In the genomic region with DNA sequence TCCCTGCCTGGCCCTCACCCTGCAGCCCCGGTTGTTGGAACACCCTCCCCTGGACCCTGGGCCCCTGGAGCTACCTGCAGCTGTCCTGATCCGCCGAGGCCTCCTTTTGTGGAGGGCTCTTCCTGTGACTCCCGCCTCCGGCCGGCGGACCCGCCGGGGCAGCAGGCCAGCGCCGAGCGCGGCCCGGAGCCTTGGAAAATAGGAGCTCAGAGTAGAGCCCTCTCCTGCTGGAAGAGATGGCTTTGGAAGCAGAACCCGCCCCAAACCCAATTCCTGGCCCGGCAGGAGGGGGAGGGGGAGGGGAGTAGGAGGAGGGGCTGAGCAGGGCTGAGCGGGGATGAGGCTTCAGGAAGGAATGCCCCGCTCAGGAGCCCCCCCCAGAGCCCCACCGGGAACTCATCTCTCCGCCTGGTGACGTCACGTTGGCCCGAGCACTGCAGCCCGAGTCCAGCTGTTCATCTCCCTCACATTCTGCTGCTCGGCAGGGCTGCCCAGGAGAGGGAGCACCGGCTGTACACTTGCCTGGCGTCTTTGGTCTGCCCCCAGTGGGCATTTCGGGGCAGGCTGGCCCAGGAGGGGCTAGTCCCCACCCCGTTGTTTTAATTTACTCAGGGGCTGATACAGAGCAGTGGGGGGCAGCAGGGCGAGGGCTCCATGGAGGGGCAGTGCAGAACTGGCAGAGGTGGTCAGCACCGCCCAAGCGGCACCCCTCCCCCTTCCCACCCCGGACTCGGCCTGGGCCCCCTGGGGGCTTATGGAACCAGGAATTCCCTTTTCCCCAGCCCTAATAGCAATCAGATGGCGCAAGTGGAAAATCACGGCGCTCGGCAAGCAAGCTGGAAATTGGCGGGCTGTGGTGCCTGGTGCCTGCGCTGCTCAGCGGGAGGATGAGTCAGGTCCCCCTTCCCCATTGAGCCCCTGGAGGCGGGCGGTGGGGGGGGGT, we compare ENCODE assay signal across 9 cellular contexts. TPM values are rescaled to one million over a fixed set of nuclear protein-coding genes. Genes with fewer than 3 reads are reported as not detected.
DNase-seq lines count a peak whose midpoint lies in the region; ATAC-seq, FAIRE-seq and TF ChIP-seq lines count a peak whose summit lies in the region.
"Had no signal": no experiment of that assay in that cellular context is flagged by ENCODE, and none has a peak within 500 bp of the region (broad histone marks: within the 10 kb centered on the region; RNA-seq: fewer than 3 reads in every experiment).

A gene with protein sequence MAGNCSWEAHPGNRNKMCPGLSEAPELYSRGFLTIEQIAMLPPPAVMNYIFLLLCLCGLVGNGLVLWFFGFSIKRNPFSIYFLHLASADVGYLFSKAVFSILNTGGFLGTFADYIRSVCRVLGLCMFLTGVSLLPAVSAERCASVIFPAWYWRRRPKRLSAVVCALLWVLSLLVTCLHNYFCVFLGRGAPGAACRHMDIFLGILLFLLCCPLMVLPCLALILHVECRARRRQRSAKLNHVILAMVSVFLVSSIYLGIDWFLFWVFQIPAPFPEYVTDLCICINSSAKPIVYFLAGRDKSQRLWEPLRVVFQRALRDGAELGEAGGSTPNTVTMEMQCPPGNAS (minus strand): TSS at position 238 of the 943 bp plus-strand sequence. CDS start 3,345 bp downstream, outside the sequence.

- FAIRE-seq in GM12878 (lab: Jason Lieb, UNC) = no peak

- WGBS in GM12878 (ENCODE audit: insufficient coverage, insufficient replicate concordance, low lambda C conversion rate, missing lambda C conversion rate) = 15% methylated on average over 29 of the region's 43 CpGs
- 7 to 10% (median 8%) methylated on average over 26 to 43 of the region's 43 CpGs for WGBS in spleen, 5 donors

- no peaks in the 10 kb centered on the region for H3K79me2 ChIP-seq in GM12878 (ENCODE audit: control insufficient read depth, insufficient read depth, low read length)

- RAD21 ChIA-PET in GM12878 (lab: Charles Lee; ENCODE audit: unreplicated experiment) = no interaction called here

- no peaks in the 10 kb centered on the region for H3K9me3 ChIP-seq in GM12878 (replicated peaks; ENCODE audit: control insufficient read depth, insufficient read depth, low read length)
- no peaks in the 10 kb centered on the region for H3K9me3 ChIP-seq in spleen

- intact Hi-C loops in GM12878 (cut with micrococcal nuclease; ENCODE audit: unreplicated experiment) (no loop called here), spleen (cut with DNase I; ENCODE audit: low total_unique reads) (no loop called here)

- CTCF ChIA-PET in GM12878 (lab: Yijun Ruan, JAX) = interaction anchor here (1.0 to 1.1 kb wide), 2 partner anchors 16 to 81 kb away, joined by 3 read pairs; no protein-coding TSS in a partner anchor

- SMC1A ChIA-PET in GM12878 (lab: Charles Lee; ENCODE audit: uncharacterized antibody, unreplicated experiment) = no interaction called here

- TF ChIP-seq CTCF in HFF-Myc (IDR thresholded peaks at IDR 0.05; ENCODE audit: low read depth, low read length, missing control alignments) = peak; percentile 78
- TF ChIP-seq CTCF in GM12878 (IDR thresholded peaks at IDR 0.05 in 2 of 3, conservative IDR thresholded peaks at IDR 0.05 in 1 of 3; ENCODE audit: control insufficient read depth in 2 of 3, extremely low read depth in 1 of 3, insufficient read depth in 1 of 3, low read depth in 3 of 3, low read length in 3 of 3) = peak in 2 of 3 experiments; percentile 7 to 18; a peak in 1 of 6 replicates
- peak in 7 of 11 experiments; percentile 6 to 37 (median 20) for TF ChIP-seq CTCF in spleen (IDR thresholded peaks at IDR 0.05 in 8 of 11, conservative IDR thresholded peaks at IDR 0.05 in 3 of 11)

- H3K4me1 ChIP-seq in GM12878 (ENCODE audit: control insufficient read depth, insufficient read depth, low read length) = no peaks in the 10 kb centered on the region
- peaks cover 0 to 71% (median 37%) of the 10 kb centered on the region in 6 donors for H3K4me1 ChIP-seq in spleen

- no peaks in the 10 kb centered on the region for H4K20me1 ChIP-seq in GM12878 (ENCODE audit: control insufficient read depth, insufficient read depth)

- H3K9ac ChIP-seq in GM12878 (ENCODE audit: control insufficient read depth, insufficient read depth, low read length) = no peak within 1 kb of the TSS

- TF ChIP-seq EP300 in GM12878 (IDR thresholded peaks at IDR 0.05; ENCODE audit: borderline replicate concordance in 1 of 2, control insufficient read depth in 1 of 2, low read depth in 2 of 2, low read length in 2 of 2) = no peak

- H3K27me3 ChIP-seq in GM12878 (replicated peaks in 1 of 2; ENCODE audit: control insufficient read depth in 2 of 2, insufficient read depth in 2 of 2, low read length in 1 of 2) = peaks cover 3 to 4% of the 10 kb centered on the region in 2 experiments; a peak in 3 of 4 replicates
- peaks cover 0 to 69% (median 51%) of the 10 kb centered on the region in 7 donors for H3K27me3 ChIP-seq in spleen (replicated peaks in 1 of 7)

- H3K27ac ChIP-seq in GM12878 (ENCODE audit: control insufficient read depth, insufficient read depth) (no peak within 1 kb of the TSS), spleen (peak within 1 kb of the TSS in 7 of 8 donors; percentile 61 to 82 (median 75))

- no peaks in the 10 kb centered on the region for H3K36me3 ChIP-seq in GM12878 (ENCODE audit: control insufficient read depth in 2 of 2, insufficient read depth in 2 of 2, low read length in 1 of 2)
- H3K36me3 ChIP-seq in spleen = no peaks in the 10 kb centered on the region

- in situ Hi-C loops in GM12878 (cut with MboI) = no loop called here

- no TSS peak for BruUV-seq in GM12878 (replicated peaks; lab: Mats Ljungman, UMichigan)

- TF ChIP-seq RAD21 in GM12878 (IDR thresholded peaks at IDR 0.05; ENCODE audit: insufficient read depth, low read depth, low read length) = no peak

- peak; percentile 86 for DNase-seq in HFF-Myc (ENCODE audit: extremely low read depth, low read depth)
- no peak for DNase-seq in GM12878 (ENCODE audit: low read depth, low spot score)
- peak; percentile 68 for DNase-seq in iPS-NIHi11 (ENCODE audit: low spot score)
- DNase-seq in spleen = peak; percentile 73
- no peak for DNase-seq in hippocampal formation (lab: John Stamatoyannopoulos, UW)
- DNase-seq in glomerular visceral epithelial cell (ENCODE audit: extremely low spot score) = no peak
- no peak for DNase-seq in activated CD4-positive, alpha-beta T cell treated with anti-CD3 and anti-CD28 coated beads, Interleukin-2, amount 50 U/mL, for 48 hours
- no peak for DNase-seq in activated T-cell treated with anti-CD3 and anti-CD28 coated beads, Interleukin-2, amount 50 U/mL, for 1 hour

- peak within 1 kb of the TSS; percentile 74 for H3K4me3 ChIP-seq in HFF-Myc (replicated peaks; ENCODE audit: low read depth, low read length)
- no peak within 1 kb of the TSS for H3K4me3 ChIP-seq in GM12878
- H3K4me3 ChIP-seq in spleen = peak within 1 kb of the TSS; percentile 20 to 63 (median 33)

- TF ChIP-seq POLR2A in GM12878 (IDR thresholded peaks at IDR 0.05; ENCODE audit: low read depth, low read length) = no peak
- TF ChIP-seq POLR2A in spleen (IDR thresholded peaks at IDR 0.05) = no peak

- no peak within 1 kb of the TSS for H3K4me2 ChIP-seq in GM12878 (ENCODE audit: control insufficient read depth, insufficient read depth)

- H2AFZ ChIP-seq in GM12878 (ENCODE audit: control insufficient read depth, low read depth, low read length) = no peak within 1 kb of the TSS

- POLR2A ChIA-PET in GM12878 (lab: Charles Lee) = no interaction called here

- peak; percentile 42 for ATAC-seq in GM12878
- ATAC-seq: Panc1 had no signal

TF ChIP-seq in GM12878, 131 proteins besides CTCF, POLR2A, EP300 and RAD21:
- TF ChIP-seq, protein P1, sequence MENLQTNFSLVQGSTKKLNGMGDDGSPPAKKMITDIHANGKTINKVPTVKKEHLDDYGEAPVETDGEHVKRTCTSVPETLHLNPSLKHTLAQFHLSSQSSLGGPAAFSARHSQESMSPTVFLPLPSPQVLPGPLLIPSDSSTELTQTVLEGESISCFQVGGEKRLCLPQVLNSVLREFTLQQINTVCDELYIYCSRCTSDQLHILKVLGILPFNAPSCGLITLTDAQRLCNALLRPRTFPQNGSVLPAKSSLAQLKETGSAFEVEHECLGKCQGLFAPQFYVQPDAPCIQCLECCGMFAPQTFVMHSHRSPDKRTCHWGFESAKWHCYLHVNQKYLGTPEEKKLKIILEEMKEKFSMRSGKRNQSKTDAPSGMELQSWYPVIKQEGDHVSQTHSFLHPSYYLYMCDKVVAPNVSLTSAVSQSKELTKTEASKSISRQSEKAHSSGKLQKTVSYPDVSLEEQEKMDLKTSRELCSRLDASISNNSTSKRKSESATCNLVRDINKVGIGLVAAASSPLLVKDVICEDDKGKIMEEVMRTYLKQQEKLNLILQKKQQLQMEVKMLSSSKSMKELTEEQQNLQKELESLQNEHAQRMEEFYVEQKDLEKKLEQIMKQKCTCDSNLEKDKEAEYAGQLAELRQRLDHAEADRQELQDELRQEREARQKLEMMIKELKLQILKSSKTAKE (IDR thresholded peaks at IDR 0.05; ENCODE audit: low read depth, poor library complexity, severe bottlenecking) = no peak
- TF ChIP-seq CREM (IDR thresholded peaks at IDR 0.05; ENCODE audit: low read depth) = 0 out of 2 replicates have a peak, but pooled peaks have one; percentile 11
- TF ChIP-seq SMARCA5 (IDR thresholded peaks at IDR 0.05) = no peak

RNA-seq across cellular contexts. Expression of the gene that starts here (rescaled TPM):
- total RNA-seq in GM12878 (2013; cell fraction: nucleolus; rRNA removed) = not detected in 2 replicates
- total RNA-seq in GM12878 (2014; rRNA removed) (not detected in 2 replicates), GM12878 (2014; rRNA removed; fragmentation: Illumina TruSeq; extraction: Trizol) (not detected in 2 replicates), GM12878 (2021) (not detected in 2 replicates), spleen (10 to 100 TPM in 5 of 7 donors, 1 to 10 TPM in 2; 7.2 to 21.2 (median 11.7) TPM)
- polyA plus RNA-seq in GM12878 (2011; ENCODE audit: low read depth) = not detected
- polyA plus RNA-seq in GM12878 (2011; rRNA removed) (not detected in 2 replicates), GM12878 (2014; fragmentation: Illumina TruSeq; extraction: Trizol) (not detected in 2 replicates), GM12878 (2014; fragmentation: Nextera tagmentation; extraction: Ambion mirVana) (not detected), GM12878 (2014; rRNA removed) (not detected in 2 replicates), GM12878 (2016; fragmentation: Nextera tagmentation; extraction: Ambion mirVana) (not detected), spleen (1 to 10 TPM; 2.2 to 7.9 (median 5.0) TPM)
- polyA plus RNA-seq in GM12878 (2011; cell fraction: cytosol; rRNA removed) = not detected in 2 replicates
- not detected in 2 replicates for polyA plus RNA-seq in GM12878 (2011; cell fraction: nucleus; rRNA removed)
- polyA plus RNA-seq in GM12878 (2012) = not detected in 2 replicates
- not detected in 2 replicates for polyA minus RNA-seq in GM12878 (2011; rRNA and poly(A)+ RNA removed)
- not detected in 2 replicates for polyA minus RNA-seq in GM12878 (2011; cell fraction: cytosol; rRNA and poly(A)+ RNA removed)
- polyA minus RNA-seq in GM12878 (2011; cell fraction: nucleus; rRNA and poly(A)+ RNA removed) = not detected in 2 replicates

Comparison
In these comparisons a context has a peak if more than half of its experiments do, and no peak if none do; other contexts are left out.
1. RNA of the gene that starts here (total RNA-seq): 7.2 to 21.2 TPM in spleen; not detected in GM12878; every median in the first group is over 4 times any median in the second.
2. Peak in ATAC-seq in GM12878; RNA of the gene not detected or under 1 TPM.
3. DNase-seq: peak in HFF-Myc (single experiment), iPS-NIHi11 (single experiment) and spleen (single experiment); none in GM12878 (single experiment), hippocampal formation (0 of 2), glomerular visceral epithelial cell (single experiment), activated CD4-positive, alpha-beta T cell treated with anti-CD3 and anti-CD28 coated beads, Interleukin-2, amount 50 U/mL, for 48 hours (0 of 2) and activated T-cell treated with anti-CD3 and anti-CD28 coated beads, Interleukin-2, amount 50 U/mL, for 1 hour (single experiment).
4. CTCF ChIP-seq: peak in every context shown above with its lines; median percentile 78 in HFF-Myc; 20 in spleen; 12 in GM12878.